ENCODE assay signal across 25 cellular contexts in the genomic region with DNA sequence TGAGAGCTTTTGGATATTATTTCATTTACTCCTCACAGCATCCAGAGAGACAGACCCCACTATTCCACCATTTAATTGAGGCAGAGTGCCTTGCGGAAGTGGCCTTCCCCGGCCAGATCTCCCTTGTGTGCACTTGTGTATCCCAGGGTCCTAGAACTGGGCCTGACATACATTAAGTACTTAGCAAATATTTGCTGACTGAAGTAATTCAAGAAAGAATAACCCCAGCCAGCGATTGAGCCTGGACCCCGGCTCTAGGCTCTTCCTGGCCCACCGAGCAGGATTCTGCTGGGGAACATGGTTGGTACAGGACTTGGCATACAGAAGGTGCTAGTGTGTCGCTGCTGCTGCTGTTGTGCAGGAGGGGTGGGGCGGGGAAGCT. TPM values are rescaled to one million over a fixed set of nuclear protein-coding genes. Genes with fewer than 3 reads are reported as not detected.
"Had no signal": no experiment of that assay in that cellular context is flagged by ENCODE, and none has a peak within 500 bp of the region (broad histone marks: within the 10 kb centered on the region; RNA-seq: fewer than 3 reads in every experiment).

No MANE protein-coding gene starts in this region.

- H3K4me3 ChIP-seq: Peyer's patch, SJSA1 had no signal

- H3K9me3 Mint-ChIP-seq: activated naive CD4-positive, alpha-beta T cell treated with anti-CD3 and anti-CD28 coated beads for 36 hours; activated T-cell treated with anti-CD3 and anti-CD28 coated beads, Interleukin-2, amount 50 U/mL, for 4 hours had no signal

- ATAC-seq: activated T-cell treated with anti-CD3 and anti-CD28 coated beads, Interleukin-2, amount 50 U/mL, for 4 hours had no signal

- H3K27ac ChIP-seq: brain microvascular endothelial cell, KMS-11, Peyer's patch, RWPE1, SJSA1 had no signal

- H3K36me3 ChIP-seq: brain microvascular endothelial cell, Peyer's patch had no signal

- H3K4me3 Mint-ChIP-seq: activated naive CD4-positive, alpha-beta T cell treated with anti-CD3 and anti-CD28 coated beads for 36 hours; activated naive CD8-positive, alpha-beta T cell; activated T-cell treated with anti-CD3 and anti-CD28 coated beads, Interleukin-2, amount 50 U/mL, for 4 hours had no signal

- DNase-seq: activated CD4-positive, alpha-beta T cell treated with anti-CD3 and anti-CD28 coated beads for 48 hours; activated CD4-positive, alpha-beta T cell treated with anti-CD3 and anti-CD28 coated beads, Interleukin-2, amount 50 U/mL, for 4 hours; activated CD4-positive, CD25-positive, alpha-beta regulatory T cell treated with anti-CD3 and anti-CD28 coated beads, Interleukin-2, amount 50 U/mL, for 72 hours; activated gamma-delta T cell; activated naive CD4-positive, alpha-beta T cell treated with anti-CD3 and anti-CD28 coated beads for 36 hours; activated T-cell treated with anti-CD3 and anti-CD28 coated beads, Interleukin-2, amount 50 U/mL, for 4 hours; amygdala; brain microvascular endothelial cell; cerebellar nuclear complex; NCI-H1092; NCI-H1417; NCI-H1930; NCI-H2171; NCI-H226; NCI-H526; NCI-H82; Peyer's patch; Right ventricle myocardium superior; SW 1271 had no signal

- H3K9ac ChIP-seq: KMS-11 had no signal

- H3K4me2 ChIP-seq: KMS-11 had no signal

- H3K36me3 Mint-ChIP-seq: activated naive CD8-positive, alpha-beta T cell had no signal

- H3K4me1 ChIP-seq: SJSA1 had no signal

- H3K27me3 ChIP-seq: SJSA1 had no signal

- H3K27ac Mint-ChIP-seq: activated naive CD4-positive, alpha-beta T cell treated with anti-CD3 and anti-CD28 coated beads for 36 hours; activated naive CD8-positive, alpha-beta T cell had no signal

RNA-seq across cellular contexts. Expression of a gene that starts 8.4 kb away (rescaled TPM):
- total RNA-seq: activated T-cell treated with anti-CD3 and anti-CD28 coated beads, Interleukin-2, amount 50 U/mL, for 4 hours; MCF 10A; Peyer's patch; Right ventricle myocardium superior; T-helper 1 cell treated with Interleukin-12 subunit alpha and Interleukin-12 subunit beta and Interleukin-4 antibody, amounts not matched to agents 30 ng/mL and 1 ng/mL, for 36 hours had no signal
